Comparison of ENCODE assay signal across 12 cellular contexts in the genomic region with DNA sequence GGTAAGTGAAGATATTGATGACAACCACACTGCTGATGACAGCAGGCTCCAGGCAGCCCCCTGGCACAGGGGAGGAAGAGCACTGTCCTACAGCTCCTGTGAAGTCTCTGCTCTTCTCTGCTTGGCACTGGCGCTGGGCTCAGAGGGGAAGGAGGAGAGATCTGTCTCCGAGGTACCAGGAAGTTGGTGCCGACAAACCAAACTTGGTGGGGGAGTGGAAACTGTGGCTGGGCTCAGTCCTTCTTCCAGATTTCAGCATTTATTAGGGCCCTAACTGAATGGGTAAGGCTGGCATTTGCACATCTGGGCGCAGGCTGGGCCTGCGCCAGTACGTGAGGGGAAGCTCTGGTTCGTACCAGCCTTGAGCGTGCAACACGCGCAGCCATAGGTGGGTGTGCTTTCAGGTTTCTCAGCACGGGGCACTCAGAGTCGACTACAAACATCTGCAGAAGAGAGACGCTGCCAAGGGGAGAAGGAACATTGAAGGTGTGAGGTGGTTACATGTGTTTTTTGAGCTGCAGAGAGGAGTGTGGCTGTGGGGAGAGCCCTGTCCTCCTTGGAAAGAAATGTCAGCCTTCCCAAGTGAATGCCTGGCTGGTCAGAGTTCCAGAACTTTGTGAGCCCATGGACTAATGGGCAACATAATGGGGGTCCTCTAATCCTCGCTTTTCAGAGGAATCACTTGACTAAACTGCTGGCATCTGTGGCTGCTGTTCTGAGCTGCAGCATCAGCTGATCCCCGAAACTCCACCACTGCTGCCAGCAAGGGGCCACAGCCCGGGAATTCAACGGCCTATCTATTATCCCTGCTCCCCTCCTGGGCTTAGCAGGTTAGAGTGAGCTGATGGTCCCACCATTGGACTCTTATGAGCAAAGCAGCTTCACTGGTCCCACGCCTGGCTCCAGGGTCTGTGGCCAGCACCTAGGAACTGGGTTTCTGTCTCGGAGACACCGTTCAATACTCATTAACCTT. TPM values are rescaled to one million over a fixed set of nuclear protein-coding genes. Genes with fewer than 3 reads are reported as not detected.
DNase-seq lines count a peak whose midpoint lies in the region; ATAC-seq and TF ChIP-seq lines count a peak whose summit lies in the region.
"Had no signal": no experiment of that assay in that cellular context is flagged by ENCODE, and none has a peak within 500 bp of the region (broad histone marks: within the 10 kb centered on the region; RNA-seq: fewer than 3 reads in every experiment).

No MANE protein-coding gene starts in this region.

- H3K4me1 Mint-ChIP-seq in T-helper 2 cell treated with Interferon-gamma antibody and Interleukin-4, amounts not matched to agents 5 μg/mL and 100 μg/mL, for 36 hours (ENCODE audit: low read depth), result peaks cover 19% of the 10 kb centered on the region
- peaks cover 24% of the 10 kb centered on the region for H3K4me1 Mint-ChIP-seq in activated T-cell treated with anti-CD3 and anti-CD28 coated beads, Interleukin-2, amount 50 U/mL, for 72 hours (ENCODE audit: low read depth)

- no peaks in the 10 kb centered on the region for H3K27me3 ChIP-seq in uterus
- H3K27me3 ChIP-seq: testis had no signal

- intact Hi-C loops in uterus (cut with DNase I; ENCODE audit: low total_unique reads), result no loop called here

- H3K27ac Mint-ChIP-seq in T-helper 2 cell treated with Interferon-gamma antibody and Interleukin-4, amounts not matched to agents 5 μg/mL and 100 μg/mL, for 36 hours, result peak overlapping the region; percentile 34
- peak overlapping the region; percentile 80 for H3K27ac Mint-ChIP-seq in activated T-cell treated with anti-CD3 and anti-CD28 coated beads, Interleukin-2, amount 50 U/mL, for 72 hours

- no peak for TF ChIP-seq CTCF in uterus (IDR thresholded peaks at IDR 0.05)

- H3K9me3 ChIP-seq in uterus, result no peaks in the 10 kb centered on the region
- H3K9me3 ChIP-seq: testis had no signal

- peak overlapping the region in 1 of 2 donors; percentile 46 for H3K27ac ChIP-seq in uterus
- H3K27ac ChIP-seq: epithelial cell of prostate, testis had no signal

- peak; percentile 59 to 67 for ATAC-seq in activated T-cell treated with anti-CD3 and anti-CD28 coated beads, Interleukin-2, amount 50 U/mL, for 72 hours (replicated peaks in 1 of 2)
- no peak for ATAC-seq in HG02759 (IDR thresholded peaks at IDR 0.05; ENCODE audit: unreplicated experiment)

- no peaks in the 10 kb centered on the region for H3K36me3 ChIP-seq in uterus

- H3K36me3 Mint-ChIP-seq in T-helper 2 cell treated with Interferon-gamma antibody and Interleukin-4, amounts not matched to agents 5 μg/mL and 100 μg/mL, for 36 hours (ENCODE audit: low read depth), result no peaks in the 10 kb centered on the region
- H3K36me3 Mint-ChIP-seq in activated T-cell treated with anti-CD3 and anti-CD28 coated beads, Interleukin-2, amount 50 U/mL, for 72 hours (ENCODE audit: insufficient read depth in 2 of 2), result no peaks in the 10 kb centered on the region

- no peaks in the 10 kb centered on the region for H3K9me3 Mint-ChIP-seq in T-helper 2 cell treated with Interferon-gamma antibody and Interleukin-4, amounts not matched to agents 5 μg/mL and 100 μg/mL, for 36 hours
- H3K9me3 Mint-ChIP-seq in activated T-cell treated with anti-CD3 and anti-CD28 coated beads, Interleukin-2, amount 50 U/mL, for 72 hours, result no peaks in the 10 kb centered on the region

- H3K27me3 Mint-ChIP-seq in T-helper 2 cell treated with Interferon-gamma antibody and Interleukin-4, amounts not matched to agents 5 μg/mL and 100 μg/mL, for 36 hours (ENCODE audit: low read depth), result peaks cover 15% of the 10 kb centered on the region
- no peaks in the 10 kb centered on the region for H3K27me3 Mint-ChIP-seq in activated T-cell treated with anti-CD3 and anti-CD28 coated beads, Interleukin-2, amount 50 U/mL, for 72 hours (ENCODE audit: low read depth)

- peaks cover 4 to 12% of the 10 kb centered on the region in 2 donors for H3K4me1 ChIP-seq in uterus

- no peak overlapping the region for H3K4me3 ChIP-seq in uterus
- H3K4me3 ChIP-seq: smooth muscle cell, testis had no signal

- DNase-seq in T-helper 2 cell treated with Interferon-gamma antibody and Interleukin-4, amounts not matched to agents 5 μg/mL and 100 μg/mL, for 36 hours (ENCODE audit: low spot score), result no peak
- DNase-seq in activated T-cell treated with anti-CD3 and anti-CD28 coated beads, Interleukin-2, amount 50 U/mL, for 72 hours, result peak; percentile 16 to 33
- DNase-seq in medulla oblongata (ENCODE audit: extremely low spot score), result peak; percentile 58
- DNase-seq in stimulated activated CD8-positive, alpha-beta memory T cell treated with anti-CD3 and anti-CD28 coated beads, Interleukin-4, amount 100 ng/mL, for 48 hours, result peak; percentile 51
- no peak for DNase-seq in mesenteric fat pad (ENCODE audit: low spot score)
- DNase-seq in OCI-M2 (lab: John Stamatoyannopoulos, UW; ENCODE audit: unreplicated experiment), result no peak
- DNase-seq in uterus, result no peak
- DNase-seq: NK-92 treated with Interleukin-12 subunit alpha and Interleukin-12 subunit beta, amount 100 ng/mL, for 24 hours; testis had no signal

- H3K4me3 Mint-ChIP-seq in T-helper 2 cell treated with Interferon-gamma antibody and Interleukin-4, amounts not matched to agents 5 μg/mL and 100 μg/mL, for 36 hours, result peak overlapping the region; percentile 49
- peak overlapping the region; percentile 82 for H3K4me3 Mint-ChIP-seq in activated T-cell treated with anti-CD3 and anti-CD28 coated beads, Interleukin-2, amount 50 U/mL, for 72 hours

- TF ChIP-seq POLR2A in uterus (IDR thresholded peaks at IDR 0.05), result no peak

RNA-seq across cellular contexts. Expression of a gene that starts 55.2 kb away (rescaled TPM):
- 10 to 100 TPM; 16.0 to 22.2 TPM for total RNA-seq in activated T-cell treated with anti-CD3 and anti-CD28 coated beads, Interleukin-2, amount 50 U/mL, for 72 hours
- total RNA-seq in mesenteric fat pad (25.9 TPM), uterus (100 to 1,000 TPM in 1 of 4 donors, 10 to 100 TPM in 3; 31.8 to 117 (median 61.7) TPM)

Comparison
In these comparisons a context has a peak if more than half of its experiments do, and no peak if none do; other contexts are left out.
1. DNase-seq: peak in activated T-cell treated with anti-CD3 and anti-CD28 coated beads, Interleukin-2, amount 50 U/mL, for 72 hours (2 of 2), medulla oblongata (single experiment) and stimulated activated CD8-positive, alpha-beta memory T cell treated with anti-CD3 and anti-CD28 coated beads, Interleukin-4, amount 100 ng/mL, for 48 hours (single experiment); none in T-helper 2 cell treated with Interferon-gamma antibody and Interleukin-4, amounts not matched to agents 5 μg/mL and 100 μg/mL, for 36 hours (single experiment), mesenteric fat pad (single experiment), OCI-M2 (single experiment) and uterus (0 of 2).